Comparison of ENCODE assay signal across 17 cellular contexts in the genomic region with DNA sequence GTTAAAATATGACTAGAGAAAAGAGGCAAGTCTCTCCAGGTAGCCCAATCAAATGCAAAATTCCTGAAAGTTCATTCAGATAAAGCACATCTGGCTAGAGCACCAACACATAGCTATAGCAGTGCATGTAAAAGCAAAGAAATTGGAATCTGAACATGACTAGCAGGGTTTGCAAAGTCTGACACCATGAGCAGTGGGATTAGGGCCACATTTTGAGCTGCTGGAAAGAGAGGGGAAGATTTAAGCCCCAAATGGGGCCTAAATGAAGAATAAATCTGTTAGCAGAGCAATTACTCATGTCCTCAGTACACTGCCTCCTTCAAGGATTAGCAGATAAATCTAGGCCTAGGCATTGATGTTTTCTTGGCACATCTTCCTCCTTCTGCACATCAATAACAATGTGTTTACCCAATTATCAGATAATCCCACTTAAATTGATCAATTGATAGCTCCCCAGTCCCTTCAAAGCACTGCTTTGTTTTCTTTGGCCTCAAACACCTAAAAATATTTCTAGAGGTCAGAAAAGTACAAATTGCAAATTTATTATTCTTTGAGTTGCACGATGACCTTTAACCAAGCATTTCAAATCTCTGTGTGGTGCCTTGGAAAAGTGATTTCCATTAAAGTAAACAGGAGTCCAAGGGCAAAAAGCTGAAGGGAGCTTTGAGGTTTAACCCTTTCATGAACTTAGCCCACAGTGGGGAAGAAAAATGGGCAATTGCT.
A peak's percentile ranks its signal among the peaks of the same experiment; 100 is the strongest.
DNase-seq lines count a peak whose midpoint lies in the region; ATAC-seq and TF ChIP-seq lines count a peak whose summit lies in the region.
"Had no signal": no experiment of that assay in that cellular context is flagged by ENCODE, and none has a peak within 500 bp of the region (broad histone marks: within the 10 kb centered on the region; RNA-seq: fewer than 3 reads in every experiment).

No MANE protein-coding gene starts in this region.

- no peaks in the 10 kb centered on the region for H3K79me2 ChIP-seq in GM23338 (replicated peaks; ENCODE audit: insufficient read depth)

- no peaks in the 10 kb centered on the region for H3F3A ChIP-seq in GM23338 (replicated peaks; ENCODE audit: low read depth)

- H3K27me3 Mint-ChIP-seq in GM23338 (ENCODE audit: insufficient read depth, low read depth, poor library complexity), result peaks cover 2% of the 10 kb centered on the region
- peaks cover 46% of the 10 kb centered on the region for H3K27me3 Mint-ChIP-seq in progenitor cell of endocrine pancreas

- no peaks in the 10 kb centered on the region for H3K36me3 Mint-ChIP-seq in GM23338 (ENCODE audit: low read depth)
- no peaks in the 10 kb centered on the region for H3K36me3 Mint-ChIP-seq in progenitor cell of endocrine pancreas (ENCODE audit: insufficient read depth)

- no peak for TF ChIP-seq CTCF in GM23338 (conservative IDR thresholded peaks at IDR 0.05; ENCODE audit: low read depth in 2 of 2)
- TF ChIP-seq CTCF in choroid plexus epithelial cell (conservative IDR thresholded peaks at IDR 0.05; ENCODE audit: low read depth, low read length), result no peak
- TF ChIP-seq CTCF in progenitor cell of endocrine pancreas (IDR thresholded peaks at IDR 0.05; ENCODE audit: unreplicated experiment), result no peak

- ATAC-seq in GM23338 (peak; percentile 38; the same call in 2 of the 3 replicates), HG02642 (IDR thresholded peaks at IDR 0.05; ENCODE audit: poor library complexity, unreplicated experiment) (no peak), HG03342 (IDR thresholded peaks at IDR 0.05; ENCODE audit: unreplicated experiment) (no peak), GM19023 (IDR thresholded peaks at IDR 0.05; ENCODE audit: unreplicated experiment) (no peak)

- H3K4me1 Mint-ChIP-seq in GM23338 (peaks cover 21% of the 10 kb centered on the region), progenitor cell of endocrine pancreas (ENCODE audit: low read depth) (peaks cover 13% of the 10 kb centered on the region)

- DNase-seq in GM23338 (ENCODE audit: low spot score) (peak; percentile 8), NCI-H446 treated with DMSO at 0.1 percent for 48 hours (lab: John Stamatoyannopoulos, UW) (peak; percentile 76), choroid plexus epithelial cell (ENCODE audit: low read depth) (peak; percentile 59), progenitor cell of endocrine pancreas (ENCODE audit: low spot score, unreplicated experiment) (no peak)
- no peak for DNase-seq in activated T-cell treated with anti-CD3 and anti-CD28 coated beads, Interleukin-2, amount 50 U/mL, for 1 hour
- DNase-seq: DMS53, KG1, NCI-H1436 treated with DMSO at 0.1 percent for 48 hours, NCI-H2029 treated with DMSO at 0.1 percent for 48 hours, NCI-H2171 treated with DMSO at 0.1 percent for 48 hours, NCI-H524 treated with DMSO at 0.1 percent for 48 hours, OCI-M1 had no signal

- H3K36me3 ChIP-seq in GM23338 (ENCODE audit: insufficient read depth), result no peaks in the 10 kb centered on the region

- H3K9me2 ChIP-seq in GM23338 (ENCODE audit: insufficient read depth), result no peaks in the 10 kb centered on the region

- H3K27ac Mint-ChIP-seq in GM23338 (no peak overlapping the region), progenitor cell of endocrine pancreas (peak overlapping the region; percentile 18)

- H3K4me2 ChIP-seq in GM23338, result peak overlapping the region; percentile 39; the same call in 1 of the 2 replicates

- H3K9me3 Mint-ChIP-seq in GM23338 (no peaks in the 10 kb centered on the region), progenitor cell of endocrine pancreas (ENCODE audit: low read depth) (no peaks in the 10 kb centered on the region)

- H2AFZ ChIP-seq in GM23338, result no peak overlapping the region

- H3K4me1 ChIP-seq in GM23338 (ENCODE audit: insufficient read depth), result peaks cover 14% of the 10 kb centered on the region

- H3K27me3 ChIP-seq in GM23338 (ENCODE audit: insufficient read depth), result no peaks in the 10 kb centered on the region

- H3K4me3 ChIP-seq in GM23338 (no peak overlapping the region), choroid plexus epithelial cell (ENCODE audit: low read depth, low read length) (no peak overlapping the region)

- no peaks in the 10 kb centered on the region for H4K20me1 ChIP-seq in GM23338 (replicated peaks; ENCODE audit: insufficient read depth)

- no peak overlapping the region for H3K27ac ChIP-seq in GM23338 (ENCODE audit: low read depth)
- H3K27ac ChIP-seq: C4-2B, RWPE1 had no signal

- H3K4me3 Mint-ChIP-seq in GM23338, result no peak overlapping the region
- H3K4me3 Mint-ChIP-seq in progenitor cell of endocrine pancreas (ENCODE audit: low read depth), result no peak overlapping the region

TF ChIP-seq in GM23338, 12 proteins besides CTCF, POLR2A, EP300 and RAD21 (continues in another document):
- TF ChIP-seq ZNF114 (CRISPR knock-in tag; IDR thresholded peaks at IDR 0.05) (no peak), EZH2 (IDR thresholded peaks at IDR 0.05; ENCODE audit: low read depth, unreplicated experiment) (no peak), NANOG (IDR thresholded peaks at IDR 0.05; ENCODE audit: borderline replicate concordance) (no peak), EZH2phosphoT487 (IDR thresholded peaks at IDR 0.05; ENCODE audit: unreplicated experiment) (no peak), JUNB (IDR thresholded peaks at IDR 0.05; ENCODE audit: unreplicated experiment) (no peak), POLR2AphosphoS5 (IDR thresholded peaks at IDR 0.05; ENCODE audit: low read depth) (no peak), REST (IDR thresholded peaks at IDR 0.05; ENCODE audit: unreplicated experiment) (no peak), ETS1 (IDR thresholded peaks at IDR 0.05) (no peak), ZNF331 (CRISPR knock-in tag; IDR thresholded peaks at IDR 0.05; ENCODE audit: low read depth) (no peak), STAT1 (IDR thresholded peaks at IDR 0.05; ENCODE audit: unreplicated experiment) (no peak)

Comparison
In these comparisons a context has a peak if more than half of its experiments do, and no peak if none do; other contexts are left out.
1. DNase-seq: peak in GM23338 (single experiment), NCI-H446 treated with DMSO at 0.1 percent for 48 hours (single experiment) and choroid plexus epithelial cell (single experiment); none in progenitor cell of endocrine pancreas (single experiment) and activated T-cell treated with anti-CD3 and anti-CD28 coated beads, Interleukin-2, amount 50 U/mL, for 1 hour (single experiment).